Comparison of ENCODE assay signal across 1 cellular context in the genomic region with DNA sequence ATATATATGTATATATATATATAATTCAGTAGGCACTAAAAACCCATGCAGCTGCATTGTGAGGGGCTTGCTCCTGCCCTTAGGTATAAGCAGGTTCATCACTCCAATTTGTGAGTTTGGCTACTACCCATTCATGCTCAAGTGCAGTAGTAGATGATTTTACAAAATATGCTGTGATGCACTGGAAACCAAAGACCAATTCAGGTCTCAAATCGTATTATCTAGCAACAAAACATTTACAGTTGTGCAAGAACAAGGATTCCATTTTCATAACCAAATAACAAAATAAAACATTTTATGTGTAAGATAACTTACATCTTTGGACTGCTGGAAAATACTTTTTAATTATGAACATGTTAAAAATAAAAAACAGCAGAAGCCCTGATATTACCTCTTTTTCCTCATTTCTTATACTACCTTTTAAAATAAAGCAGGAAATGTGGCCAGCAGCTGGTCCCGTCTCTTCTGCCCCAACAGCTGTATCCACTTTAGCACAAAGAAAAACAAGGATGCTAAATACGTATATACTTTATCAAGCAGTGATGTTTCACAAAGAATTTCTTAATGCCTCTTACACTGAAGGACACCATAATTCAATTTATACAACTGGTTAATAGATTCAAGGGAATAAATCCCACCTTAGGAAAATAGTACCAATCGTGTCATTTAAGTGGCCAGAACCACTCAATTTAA.
TF ChIP-seq lines count a peak whose summit lies in the region.

No MANE protein-coding gene starts in this region.

TF ChIP-seq in H1, 55 proteins besides CTCF, POLR2A, EP300 and RAD21:
- TF ChIP-seq CEBPB (IDR thresholded peaks at IDR 0.05; ENCODE audit: low read depth, low read length), result no peak
- TF ChIP-seq BACH1 (IDR thresholded peaks at IDR 0.05; ENCODE audit: low read length), result no peak
- no peak for TF ChIP-seq RBBP5 (IDR thresholded peaks at IDR 0.05; ENCODE audit: borderline replicate concordance, low read depth, low read length)
- TF ChIP-seq CBX5 (IDR thresholded peaks at IDR 0.05; ENCODE audit: low read depth, low read length), result no peak
- TF ChIP-seq CHD2 (IDR thresholded peaks at IDR 0.05; ENCODE audit: low read length), result no peak
- TF ChIP-seq SP4 (IDR thresholded peaks at IDR 0.05; ENCODE audit: low read length), result no peak
